Comparison of ENCODE assay signal across 8 cellular contexts in genomic region chr12:71846322-71846940, GRCh38. TPM values are rescaled to one million over a fixed set of nuclear protein-coding genes. Genes with fewer than 3 reads are reported as not detected.
DNase-seq lines count a peak whose midpoint lies in the region; ATAC-seq, FAIRE-seq and TF ChIP-seq lines count a peak whose summit lies in the region.

No MANE protein-coding gene starts in this region.

- peak; percentile 36 to 44; a peak in 4 of 5 replicates for TF ChIP-seq RAD21 in A549 (conservative IDR thresholded peaks at IDR 0.05 in 1 of 2, IDR thresholded peaks at IDR 0.05 in 1 of 2)

- ATAC-seq in A549 (peak; percentile 66 to 78; a peak in 4 of 6 replicates), right lobe of liver (peak; percentile 67 to 83 (median 74)), GM19397 (IDR thresholded peaks at IDR 0.05; ENCODE audit: unreplicated experiment) (no peak)

- POLR2A ChIA-PET in A549 (lab: Yijun Ruan, JAX), result interaction anchor here (0.5 to 1.2 kb wide), 2 partner anchors 92 to 161 kb away, joined by 3 to 4 read pairs; partner anchors contain the start of genes RAB21 and TMEM19

- 0 out of 3 replicates have a peak, but pooled peaks cover 3% of the 10 kb centered on the region for H3K4me1 ChIP-seq in A549
- H3K4me1 ChIP-seq in ascending aorta, result peaks cover 0 to 5% of the 10 kb centered on the region in 2 donors
- H3K4me1 ChIP-seq in right lobe of liver, result peaks cover 0 to 18% (median 8%) of the 10 kb centered on the region in 4 donors
- H3K4me1 ChIP-seq in effector memory CD4-positive, alpha-beta T cell (ENCODE audit: control insufficient read depth, insufficient read depth, low read length, poor library complexity, severe bottlenecking), result no peaks in the 10 kb centered on the region

- FAIRE-seq in A549 (lab: Jason Lieb, UNC), result no peak

- no peak overlapping the region for H3K4me3 ChIP-seq in A549
- H3K4me3 ChIP-seq in GM06990 (replicated peaks; ENCODE audit: low read depth, low read length), result no peak overlapping the region
- H3K4me3 ChIP-seq in ascending aorta, result no peak overlapping the region
- H3K4me3 ChIP-seq in right lobe of liver, result no peak overlapping the region
- H3K4me3 ChIP-seq in effector memory CD4-positive, alpha-beta T cell (ENCODE audit: insufficient read depth, low read depth, low read length, poor library complexity, severe bottlenecking), result no peak overlapping the region

- TF ChIP-seq EP300 in A549 (IDR thresholded peaks at IDR 0.05), result no peak

- DNase-seq in A549 (ENCODE audit: low read depth in 1 of 2, low spot score in 1 of 2) (peak in 1 of 2 experiments; percentile 49), GM06990 (ENCODE audit: extremely low read depth, insufficient read length) (no peak), LoVo (ENCODE audit: low spot score) (peak; percentile 45), ascending aorta (ENCODE audit: low spot score in 2 of 2) (no peak), right lobe of liver (no peak), GM19240 (ENCODE audit: insufficient read length, low spot score) (no peak)
- no peak for DNase-seq in effector memory CD4-positive, alpha-beta T cell

- TF ChIP-seq POLR2A in A549 (IDR thresholded peaks at IDR 0.05; ENCODE audit: low read length), result no peak
- no peak for TF ChIP-seq POLR2A in right lobe of liver (IDR thresholded peaks at IDR 0.05)

- CTCF ChIA-PET in A549 (lab: Yijun Ruan, JAX), result interaction anchor here (0.6 to 3.3 kb wide), 7 partner anchors 9 to 66 kb away, joined by 3 to 30 read pairs (median 4); no protein-coding TSS in a partner anchor

- H3K27me3 ChIP-seq in GM06990 (replicated peaks; ENCODE audit: control insufficient read depth, insufficient read depth, low read length), result no peaks in the 10 kb centered on the region
- no peaks in the 10 kb centered on the region for H3K27me3 ChIP-seq in ascending aorta
- H3K27me3 ChIP-seq in right lobe of liver, result no peaks in the 10 kb centered on the region
- H3K27me3 ChIP-seq in effector memory CD4-positive, alpha-beta T cell (replicated peaks; ENCODE audit: control insufficient read depth, insufficient read depth, low read length, poor library complexity, severe bottlenecking), result no peaks in the 10 kb centered on the region

- intact Hi-C loops in ascending aorta (cut with DNase I), result no loop called here
- intact Hi-C loops in right lobe of liver (cut with DNase I), result no loop called here

- no peak overlapping the region for H3K27ac ChIP-seq in A549
- H3K27ac ChIP-seq in ascending aorta, result no peak overlapping the region
- H3K27ac ChIP-seq in right lobe of liver, result no peak overlapping the region
- no peak overlapping the region for H3K27ac ChIP-seq in effector memory CD4-positive, alpha-beta T cell (ENCODE audit: insufficient read depth, low read length, poor library complexity, severe bottlenecking)

- no peak overlapping the region for H3K4me2 ChIP-seq in A549

- H3K9me3 ChIP-seq in A549 (no peaks in the 10 kb centered on the region), ascending aorta (peaks cover 0 to under 1% of the 10 kb centered on the region in 2 donors), right lobe of liver (no peaks in the 10 kb centered on the region)
- no peaks in the 10 kb centered on the region for H3K9me3 ChIP-seq in effector memory CD4-positive, alpha-beta T cell (ENCODE audit: control insufficient read depth, low read length)

- TF ChIP-seq CTCF in A549 (IDR thresholded peaks at IDR 0.05) (peak; percentile 65), GM06990 (IDR thresholded peaks at IDR 0.05; ENCODE audit: insufficient read depth, low read length, poor library complexity, severe bottlenecking) (peak; percentile 53), ascending aorta (IDR thresholded peaks at IDR 0.05) (peak in 2 of 3 experiments; percentile 26 to 47), right lobe of liver (IDR thresholded peaks at IDR 0.05) (peak; percentile 45 to 65 (median 58))

- H3K36me3 ChIP-seq in GM06990 (ENCODE audit: control insufficient read depth, insufficient read depth, low read length) (no peaks in the 10 kb centered on the region), ascending aorta (peaks cover 0 to 2% of the 10 kb centered on the region in 2 donors), right lobe of liver (peaks cover 0 to 3% (median 0%) of the 10 kb centered on the region in 4 donors)
- H3K36me3 ChIP-seq in effector memory CD4-positive, alpha-beta T cell (ENCODE audit: control insufficient read depth, insufficient read depth, low read length), result peaks cover 12% of the 10 kb centered on the region

- WGBS in A549 (ENCODE audit: missing lambda C conversion rate), result 72% methylated on average over 3 of the region's 3 CpGs
- WGBS in right lobe of liver (ENCODE audit: insufficient coverage, low coverage, low lambda C conversion rate, missing lambda C conversion rate), result 73% methylated on average over 2 of the region's 3 CpGs

TF ChIP-seq in A549, 52 proteins besides CTCF, POLR2A, EP300 and RAD21:
- TF ChIP-seq HEYL (CRISPR knock-in tag; IDR thresholded peaks at IDR 0.05) (no peak), JUNB (IDR thresholded peaks at IDR 0.05) (no peak), HOXA7 (CRISPR knock-in tag; IDR thresholded peaks at IDR 0.05) (no peak), SMC3 (IDR thresholded peaks at IDR 0.05) (peak; percentile 46; the same call in 2 of the 3 replicates)

RNA-seq across cellular contexts. Expression of gene TBC1D15, which starts 6.9 kb away (rescaled TPM):
- 37.8 and 52.2 TPM in 2 replicates for polyA plus RNA-seq in A549 (2011; rRNA removed)
- 8.8 and 9.4 TPM in 2 replicates for polyA plus RNA-seq in A549 (2012; cell fraction: cytosol; rRNA removed)
- polyA plus RNA-seq in A549 (2012; cell fraction: nucleus; rRNA removed), result 5.9 and 9.2 TPM in 2 replicates
- 34.8 to 42.2 TPM (median 41.9 TPM) in 3 replicates for polyA plus RNA-seq in A549 (2017; fragmentation: RNase III; extraction: RNeasy Plus Mini Kit Qiagen cat#74134 plus additional on column Dnase treatment)
- 16.5 and 18.1 TPM in 2 replicates for polyA minus RNA-seq in A549 (2011; rRNA and poly(A)+ RNA removed)
- 18.3 TPM for total RNA-seq in ascending aorta
- total RNA-seq in right lobe of liver, result 10 to 100 TPM; 15.6 to 36.5 (median 25.5) TPM
